In the genomic region with DNA sequence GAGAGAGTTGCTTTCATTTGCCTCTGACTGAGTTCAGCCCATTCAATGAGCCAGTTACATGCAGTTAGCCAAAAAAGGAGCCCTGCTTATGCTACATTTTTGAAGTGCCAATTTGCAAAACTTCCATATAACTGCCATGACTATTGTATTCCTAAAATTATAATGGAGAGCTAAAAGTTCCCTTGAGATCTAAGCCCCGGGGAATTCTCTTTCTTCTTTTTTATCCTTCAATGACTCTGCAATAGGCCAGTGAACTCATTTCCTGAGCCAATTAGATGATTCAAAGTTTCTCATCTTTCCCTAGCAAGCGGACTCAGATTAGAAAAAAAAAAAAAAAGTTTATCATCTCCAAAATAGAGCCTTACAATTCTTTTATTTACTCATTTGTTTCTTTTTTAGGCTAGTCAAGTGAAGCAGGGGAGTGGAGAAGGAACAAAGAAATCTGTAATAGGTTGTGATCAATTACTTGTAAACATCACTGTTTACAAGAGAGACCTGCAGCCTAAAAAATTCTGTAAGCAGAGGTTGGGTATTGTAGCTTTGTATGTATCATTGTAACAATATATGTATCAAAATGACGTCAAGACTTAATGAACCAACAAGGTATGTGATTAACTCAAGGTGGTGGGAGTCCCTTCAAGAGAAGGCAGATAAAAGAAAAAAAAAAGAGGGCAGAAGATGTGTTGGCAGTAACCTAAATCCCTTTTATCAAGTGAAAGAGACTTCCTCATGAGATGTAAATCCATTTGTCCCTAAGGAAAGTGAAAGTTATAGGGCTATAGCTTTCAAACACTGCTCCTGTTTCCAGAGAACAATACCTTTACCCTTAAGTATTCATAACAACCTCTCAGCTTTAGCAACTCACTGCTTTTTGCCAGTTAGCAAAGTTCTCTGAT, we compare ENCODE assay signal across 13 cellular contexts. TPM values are rescaled to one million over a fixed set of nuclear protein-coding genes. Genes with fewer than 3 reads are reported as not detected.
A peak's percentile ranks its signal among the peaks of the same experiment; 100 is the strongest.
DNase-seq lines count a peak whose midpoint lies in the region; ATAC-seq and TF ChIP-seq lines count a peak whose summit lies in the region.
"Had no signal": no experiment of that assay in that cellular context is flagged by ENCODE, and none has a peak within 500 bp of the region (broad histone marks: within the 10 kb centered on the region; RNA-seq: fewer than 3 reads in every experiment).

No MANE protein-coding gene starts in this region.

- ATAC-seq in SK-N-SH treated with all-trans-retinoic acid at 6 μM for 48 hours (peak; percentile 73), aorta (ENCODE audit: low FRiP score) (no peak)
- no peak for ATAC-seq in naive thymus-derived CD4-positive, alpha-beta T cell

- H2AFZ ChIP-seq in fibroblast of lung (ENCODE audit: low read length): peak overlapping the region; percentile 13
- H2AFZ ChIP-seq: PC-9 had no signal

- H3K36me3 ChIP-seq in fibroblast of lung (ENCODE audit: control insufficient read depth, insufficient read depth, low read length): no peaks in the 10 kb centered on the region
- no peaks in the 10 kb centered on the region for H3K36me3 ChIP-seq in aorta (ENCODE audit: control insufficient read depth in 1 of 2, insufficient read depth in 2 of 2, low read length in 1 of 2)
- H3K36me3 ChIP-seq in naive thymus-derived CD4-positive, alpha-beta T cell (ENCODE audit: control insufficient read depth in 2 of 3, insufficient read depth in 3 of 3, low read length in 3 of 3): no peaks in the 10 kb centered on the region
- H3K36me3 ChIP-seq: ovary had no signal

- H3K27ac Mint-ChIP-seq in activated naive CD4-positive, alpha-beta T cell treated with anti-CD3 and anti-CD28 coated beads, Interleukin-2, amount 50 U/mL, for 24 hours: peak overlapping the region; percentile 98
- H3K27ac Mint-ChIP-seq in activated naive CD4-positive, alpha-beta T cell treated with anti-CD3 and anti-CD28 coated beads, Interleukin-2, amount 10 ng/mL, durations not matched to agents 7 days and 5 days: no peak overlapping the region
- H3K27ac Mint-ChIP-seq in naive thymus-derived CD4-positive, alpha-beta T cell: peak overlapping the region in 1 of 9 donors; percentile 60

- peak overlapping the region; percentile 27 for H3K4me3 Mint-ChIP-seq in activated naive CD4-positive, alpha-beta T cell treated with anti-CD3 and anti-CD28 coated beads, Interleukin-2, amount 50 U/mL, for 24 hours
- H3K4me3 Mint-ChIP-seq in activated naive CD4-positive, alpha-beta T cell treated with anti-CD3 and anti-CD28 coated beads, Interleukin-2, amount 10 ng/mL, durations not matched to agents 7 days and 5 days: no peak overlapping the region
- H3K4me3 Mint-ChIP-seq in naive thymus-derived CD4-positive, alpha-beta T cell: no peak overlapping the region

- no peak for DNase-seq in activated naive CD4-positive, alpha-beta T cell treated with anti-CD3 and anti-CD28 coated beads, Interleukin-2, amount 10 ng/mL, durations not matched to agents 7 days and 5 days
- DNase-seq in fibroblast of lung (ENCODE audit: low read depth in 2 of 2) (peak in 1 of 2 donors; percentile 53), stromal cell of bone marrow (ENCODE audit: low read depth) (peak; percentile 90), aorta (no peak), HT-29 (ENCODE audit: low spot score) (no peak)
- DNase-seq in naive thymus-derived CD4-positive, alpha-beta T cell: no peak
- DNase-seq: kidney, NCI-H146, ovary, PC-9 had no signal

- CTCF ChIA-PET in activated naive CD4-positive, alpha-beta T cell treated with anti-CD3 and anti-CD28 coated beads, Interleukin-2, amount 10 ng/mL, durations not matched to agents 7 days and 5 days (lab: Charles Lee): interaction anchor here (0.6 to 0.8 kb wide), 2 partner anchors 71 to 424 kb away, joined by 3 to 5 read pairs; no protein-coding TSS in a partner anchor
- CTCF ChIA-PET in naive thymus-derived CD4-positive, alpha-beta T cell (lab: Charles Lee): interaction anchor here (1.0 kb wide), 1 partner anchor 520 kb away, joined by 3 read pairs; no protein-coding TSS in a partner anchor

- H3K4me1 ChIP-seq in fibroblast of lung (ENCODE audit: control insufficient read depth, extremely low read depth, insufficient read depth, low read length) (peaks cover 2% of the 10 kb centered on the region), aorta (ENCODE audit: control insufficient read depth in 1 of 2, insufficient read depth in 2 of 2, low read length in 2 of 2) (no peaks in the 10 kb centered on the region)
- no peaks in the 10 kb centered on the region for H3K4me1 ChIP-seq in naive thymus-derived CD4-positive, alpha-beta T cell (ENCODE audit: control insufficient read depth in 2 of 2, insufficient read depth in 2 of 2, low read length in 2 of 2)

- H3K36me3 Mint-ChIP-seq in activated naive CD4-positive, alpha-beta T cell treated with anti-CD3 and anti-CD28 coated beads, Interleukin-2, amount 50 U/mL, for 24 hours: no peaks in the 10 kb centered on the region
- H3K36me3 Mint-ChIP-seq in activated naive CD4-positive, alpha-beta T cell treated with anti-CD3 and anti-CD28 coated beads, Interleukin-2, amount 10 ng/mL, durations not matched to agents 7 days and 5 days: peaks cover 10% of the 10 kb centered on the region
- peaks cover 0 to 13% (median 0%) of the 10 kb centered on the region in 5 donors for H3K36me3 Mint-ChIP-seq in naive thymus-derived CD4-positive, alpha-beta T cell

- peaks cover 37% of the 10 kb centered on the region for H3K4me1 Mint-ChIP-seq in activated naive CD4-positive, alpha-beta T cell treated with anti-CD3 and anti-CD28 coated beads, Interleukin-2, amount 50 U/mL, for 24 hours
- peaks cover 28% of the 10 kb centered on the region for H3K4me1 Mint-ChIP-seq in activated naive CD4-positive, alpha-beta T cell treated with anti-CD3 and anti-CD28 coated beads, Interleukin-2, amount 10 ng/mL, durations not matched to agents 7 days and 5 days
- peaks cover 0 to 38% (median 0%) of the 10 kb centered on the region in 7 donors for H3K4me1 Mint-ChIP-seq in naive thymus-derived CD4-positive, alpha-beta T cell

- peaks cover 5% of the 10 kb centered on the region for H3K9me3 Mint-ChIP-seq in activated naive CD4-positive, alpha-beta T cell treated with anti-CD3 and anti-CD28 coated beads, Interleukin-2, amount 50 U/mL, for 24 hours
- H3K9me3 Mint-ChIP-seq in activated naive CD4-positive, alpha-beta T cell treated with anti-CD3 and anti-CD28 coated beads, Interleukin-2, amount 10 ng/mL, durations not matched to agents 7 days and 5 days: no peaks in the 10 kb centered on the region
- H3K9me3 Mint-ChIP-seq in naive thymus-derived CD4-positive, alpha-beta T cell: peaks cover 0 to 13% (median 0%) of the 10 kb centered on the region in 11 donors

- no peak overlapping the region for H3K27ac ChIP-seq in fibroblast of lung (ENCODE audit: insufficient read depth, low read length)
- H3K27ac ChIP-seq in aorta (ENCODE audit: low read depth in 1 of 2, low read length in 2 of 2): no peak overlapping the region
- H3K27ac ChIP-seq in naive thymus-derived CD4-positive, alpha-beta T cell (ENCODE audit: low read depth, low read length): no peak overlapping the region
- H3K27ac ChIP-seq: C4-2B, ovary had no signal

- intact Hi-C loops in aorta (cut with DNase I): no loop called here
- intact Hi-C loops in naive thymus-derived CD4-positive, alpha-beta T cell (cut with micrococcal nuclease): loop anchor here in 1 of 2 donors (5.0 kb wide), 2 partner anchors 120 to 325 kb away; partner anchors contain the start of gene JMY

- no peaks in the 10 kb centered on the region for H3K27me3 Mint-ChIP-seq in activated naive CD4-positive, alpha-beta T cell treated with anti-CD3 and anti-CD28 coated beads, Interleukin-2, amount 50 U/mL, for 24 hours
- no peaks in the 10 kb centered on the region for H3K27me3 Mint-ChIP-seq in activated naive CD4-positive, alpha-beta T cell treated with anti-CD3 and anti-CD28 coated beads, Interleukin-2, amount 10 ng/mL, durations not matched to agents 7 days and 5 days
- H3K27me3 Mint-ChIP-seq in naive thymus-derived CD4-positive, alpha-beta T cell: peaks cover 0 to 5% (median 0%) of the 10 kb centered on the region in 5 donors

- H3K4me3 ChIP-seq in fibroblast of lung (replicated peaks in 1 of 4; ENCODE audit: control extremely low read depth in 1 of 4, insufficient read depth in 1 of 4, low read depth in 3 of 4, low read length in 4 of 4): no peak overlapping the region
- H3K4me3 ChIP-seq in aorta (ENCODE audit: low read length in 2 of 2): no peak overlapping the region
- no peak overlapping the region for H3K4me3 ChIP-seq in naive thymus-derived CD4-positive, alpha-beta T cell (ENCODE audit: low read length)
- H3K4me3 ChIP-seq: ovary, PC-9 had no signal

- H3K27me3 ChIP-seq in fibroblast of lung (ENCODE audit: control insufficient read depth, insufficient read depth, low read length): no peaks in the 10 kb centered on the region
- no peaks in the 10 kb centered on the region for H3K27me3 ChIP-seq in aorta (ENCODE audit: control insufficient read depth in 1 of 2, insufficient read depth in 2 of 2, low read length in 1 of 2)
- H3K27me3 ChIP-seq in naive thymus-derived CD4-positive, alpha-beta T cell (ENCODE audit: control insufficient read depth in 2 of 2, insufficient read depth in 2 of 2, low read length in 2 of 2): no peaks in the 10 kb centered on the region
- H3K27me3 ChIP-seq: ovary had no signal

- no peaks in the 10 kb centered on the region for H4K20me1 ChIP-seq in fibroblast of lung (ENCODE audit: control insufficient read depth, extremely low read depth, insufficient read depth, low read length)

- peak overlapping the region; percentile 35 for H3K4me2 ChIP-seq in fibroblast of lung (ENCODE audit: extremely low read depth, insufficient read depth, low read length)
- H3K4me2 ChIP-seq: PC-9 had no signal

- WGBS in aorta, 2 donors: 60% methylated on average over 3 of the region's 3 CpGs

- no peak overlapping the region for H3K9ac ChIP-seq in fibroblast of lung (ENCODE audit: insufficient read depth, low read length)

- no peaks in the 10 kb centered on the region for H3K9me3 ChIP-seq in fibroblast of lung (ENCODE audit: control insufficient read depth, insufficient read depth, low read depth, low read length)
- no peaks in the 10 kb centered on the region for H3K9me3 ChIP-seq in aorta (ENCODE audit: control insufficient read depth, low read length)
- no peaks in the 10 kb centered on the region for H3K9me3 ChIP-seq in naive thymus-derived CD4-positive, alpha-beta T cell (ENCODE audit: control insufficient read depth in 2 of 3, low read length in 3 of 3)
- H3K9me3 ChIP-seq: ovary had no signal

- POLR2A ChIA-PET in naive thymus-derived CD4-positive, alpha-beta T cell (lab: Charles Lee): no interaction called here

- no peaks in the 10 kb centered on the region for H3K79me2 ChIP-seq in fibroblast of lung (ENCODE audit: control insufficient read depth, insufficient read depth, low read length)

- no peak for TF ChIP-seq CTCF in fibroblast of lung (conservative IDR thresholded peaks at IDR 0.05 in 1 of 2, IDR thresholded peaks at IDR 0.05 in 1 of 2; ENCODE audit: low read depth in 1 of 2, low read length in 2 of 2)

RNA-seq across cellular contexts. Expression of gene HOMER1, which starts 48.7 kb away (rescaled TPM):
- total RNA-seq in fibroblast of lung (6.8 and 8.7 TPM in 2 replicates), aorta (1 to 10 TPM; 6.2 to 6.8 TPM)
- polyA plus RNA-seq in fibroblast of lung (3.8 and 3.9 TPM in 2 replicates), aorta (1 to 10 TPM in 1 of 2 donors, under 1 TPM in 1; 0.88 to 1.2 TPM)
- polyA plus RNA-seq in fibroblast of lung (2012): 2.6 and 3.0 TPM in 2 replicates
- polyA minus RNA-seq in fibroblast of lung (ENCODE audit: low replicate concordance): 0.12 and 1.9 TPM in 2 replicates
- total RNA-seq in HT-29 (2014; rRNA removed; shearing (Covaris generic)): 5.7 and 7.9 TPM in 2 replicates
- total RNA-seq in naive thymus-derived CD4-positive, alpha-beta T cell: 1 to 10 TPM; 1.9 to 4.3 (median 3.4) TPM
- polyA plus RNA-seq in naive thymus-derived CD4-positive, alpha-beta T cell: 1 to 10 TPM in 1 of 2 donors, under 1 TPM in 1; 0.83 to 1.4 TPM

RNA-seq across cellular contexts. Expression of gene TENT2, which starts 49.6 kb away (rescaled TPM):
- total RNA-seq in fibroblast of lung: 28.0 and 39.5 TPM in 2 replicates
- polyA plus RNA-seq in fibroblast of lung: 36.5 and 40.6 TPM in 2 replicates
- 19.5 and 22.7 TPM in 2 replicates for polyA plus RNA-seq in fibroblast of lung (2012)
- 3.3 and 4.1 TPM in 2 replicates for polyA minus RNA-seq in fibroblast of lung (ENCODE audit: low replicate concordance)
- 100 to 1,000 TPM in 1 of 2 donors, 10 to 100 TPM in 1; 81.5 to 108 TPM for total RNA-seq in aorta
- polyA plus RNA-seq in aorta: 10 to 100 TPM; 20.9 to 29.0 TPM
- 26.3 and 27.3 TPM in 2 replicates for total RNA-seq in HT-29 (2014; rRNA removed; shearing (Covaris generic))
- total RNA-seq in naive thymus-derived CD4-positive, alpha-beta T cell: 100 to 1,000 TPM; 102 to 154 (median 111) TPM
- 10 to 100 TPM; 49.3 to 51.5 TPM for polyA plus RNA-seq in naive thymus-derived CD4-positive, alpha-beta T cell
